Comparison of ENCODE assay signal across 27 cellular contexts in genomic region chr20:54995553-54995952, GRCh38.
DNase-seq lines count a peak whose midpoint lies in the region; ATAC-seq and TF ChIP-seq lines count a peak whose summit lies in the region.
"Had no signal": no experiment of that assay in that cellular context is flagged by ENCODE, and none has a peak within 500 bp of the region (broad histone marks: within the 10 kb centered on the region; RNA-seq: fewer than 3 reads in every experiment).

No MANE protein-coding gene starts in this region.

- H3K4me3 ChIP-seq in RWPE2 (ENCODE audit: severe bottlenecking): no peak overlapping the region
- H3K4me3 ChIP-seq in brain microvascular endothelial cell (ENCODE audit: low read depth, low read length): no peak overlapping the region
- no peak overlapping the region for H3K4me3 ChIP-seq in upper lobe of right lung
- H3K4me3 ChIP-seq: heart left ventricle, ovary had no signal

- ATAC-seq in RWPE2 (ENCODE audit: low read depth) (peak; percentile 90), esophagus mucosa (peak; percentile 25), HG03045 (IDR thresholded peaks at IDR 0.05; ENCODE audit: unreplicated experiment) (no peak), upper lobe of right lung (no peak)
- ATAC-seq: activated CD4-positive, CD25-positive, alpha-beta regulatory T cell treated with anti-CD3 and anti-CD28 coated beads, Interleukin-2, amount 50 U/mL, for 24 hours; activated CD8-positive, alpha-beta T cell treated with anti-CD3 and anti-CD28 coated beads, Interleukin-2, amount 10 ng/mL, durations not matched to agents 7 days and 5 days; HCT116; heart left ventricle; left ventricle myocardium superior; natural killer cell treated with Interleukin-12 subunit alpha and Interleukin-12 subunit beta and Interleukin-15 and Interleukin-18, amount 100 ng/mL, for 72 hours; right cardiac atrium had no signal

- peak; percentile 39 for DNase-seq in HPDE6-E6E7 (ENCODE audit: extremely low spot score)
- DNase-seq in RWPE2 (ENCODE audit: low spot score): no peak
- DNase-seq in brain microvascular endothelial cell: no peak
- DNase-seq in upper lobe of right lung: no peak
- no peak for DNase-seq in stimulated activated CD4-positive, alpha-beta T cell treated with anti-CD3 and anti-CD28 coated beads, Interleukin-15, amount 100 ng/mL, for 24 hours
- DNase-seq: activated CD8-positive, alpha-beta T cell treated with anti-CD3 and anti-CD28 coated beads, Interleukin-2, amount 10 ng/mL, durations not matched to agents 7 days and 5 days; activated naive CD4-positive, alpha-beta T cell treated with Interleukin-2 at 50 U/mL for 16 hours; activated T-cell treated with anti-CD3 and anti-CD28 coated beads, Interleukin-2, amount 50 U/mL, for 24 hours; amygdala; C1 segment of cervical spinal cord; central memory CD4-positive, alpha-beta T cell; dermis blood vessel endothelial cell; heart left ventricle; left ventricle myocardium superior; NCI-H1092 treated with DMSO at 0.1 percent for 48 hours; NCI-H2029 treated with DMSO at 0.1 percent for 48 hours; NCI-H446 treated with DMSO at 0.1 percent for 48 hours; ovary; right cardiac atrium; RPMI8226; trophoblast cell had no signal

- in situ Hi-C loops in brain microvascular endothelial cell (cut with HindIII; ENCODE audit: low pct_ligation_motif_present, low sequenced_read_pairs): no loop called here

- TF ChIP-seq CTCF in 22Rv1 (IDR thresholded peaks at IDR 0.05) (no peak), RWPE2 (IDR thresholded peaks at IDR 0.05; ENCODE audit: poor library complexity, severe bottlenecking) (no peak), brain microvascular endothelial cell (IDR thresholded peaks at IDR 0.05; ENCODE audit: low read depth, low read length, missing control alignments) (no peak), upper lobe of right lung (IDR thresholded peaks at IDR 0.05) (no peak)

- no peaks in the 10 kb centered on the region for H3K9me3 ChIP-seq in RWPE2 (ENCODE audit: severe bottlenecking)
- no peaks in the 10 kb centered on the region for H3K9me3 ChIP-seq in upper lobe of right lung
- H3K9me3 ChIP-seq: ovary had no signal

- H3K27me3 ChIP-seq in RWPE2 (ENCODE audit: insufficient read depth, poor library complexity, severe bottlenecking) (peaks cover 10% of the 10 kb centered on the region), brain microvascular endothelial cell (replicated peaks) (no peaks in the 10 kb centered on the region), upper lobe of right lung (no peaks in the 10 kb centered on the region)
- H3K27me3 ChIP-seq: heart left ventricle, ovary had no signal

- intact Hi-C loops in upper lobe of right lung (cut with DNase I): no loop called here

- no peaks in the 10 kb centered on the region for H3K4me1 ChIP-seq in RWPE2 (ENCODE audit: insufficient read depth, poor library complexity, severe bottlenecking)
- no peaks in the 10 kb centered on the region for H3K4me1 ChIP-seq in upper lobe of right lung
- H3K4me1 ChIP-seq: heart left ventricle had no signal

- H3K27ac ChIP-seq in 22Rv1: peak overlapping the region; percentile 54
- H3K27ac ChIP-seq in RWPE2 (ENCODE audit: poor library complexity, severe bottlenecking): no peak overlapping the region
- H3K27ac ChIP-seq in brain microvascular endothelial cell: no peak overlapping the region
- H3K27ac ChIP-seq in upper lobe of right lung: no peak overlapping the region
- H3K27ac ChIP-seq: heart left ventricle, ovary had no signal

- H3K36me3 ChIP-seq in RWPE2 (ENCODE audit: low read depth) (no peaks in the 10 kb centered on the region), brain microvascular endothelial cell (replicated peaks) (no peaks in the 10 kb centered on the region), upper lobe of right lung (no peaks in the 10 kb centered on the region)
- H3K36me3 ChIP-seq: heart left ventricle, ovary had no signal

Comparison
In these comparisons a context has a peak if more than half of its experiments do, and no peak if none do; other contexts are left out.
1. ATAC-seq: peak in RWPE2 (single experiment) and esophagus mucosa (single experiment); none in HG03045 (single experiment) and upper lobe of right lung (single experiment).